ENCODE assay signal across 1 cellular context in genomic region chr7:150357277-150357676, GRCh38.
TF ChIP-seq lines count a peak whose summit lies in the region.

No MANE protein-coding gene starts in this region.

TF ChIP-seq in GM23338, 12 proteins besides CTCF, POLR2A, EP300 and RAD21 (continued from another document):
- no peak for TF ChIP-seq EZH2phosphoT487 (IDR thresholded peaks at IDR 0.05; ENCODE audit: unreplicated experiment)
- TF ChIP-seq ETS1 (IDR thresholded peaks at IDR 0.05) = no peak
- TF ChIP-seq STAT1 (IDR thresholded peaks at IDR 0.05; ENCODE audit: unreplicated experiment) = no peak
- TF ChIP-seq JUNB (IDR thresholded peaks at IDR 0.05; ENCODE audit: unreplicated experiment) = no peak
- no peak for TF ChIP-seq REST (IDR thresholded peaks at IDR 0.05; ENCODE audit: unreplicated experiment)
- TF ChIP-seq NANOG (IDR thresholded peaks at IDR 0.05; ENCODE audit: borderline replicate concordance) = no peak
- no peak for TF ChIP-seq ZNF462 (CRISPR knock-in tag; IDR thresholded peaks at IDR 0.05)
- no peak for TF ChIP-seq ZNF114 (CRISPR knock-in tag; IDR thresholded peaks at IDR 0.05)
- TF ChIP-seq ZNF331 (CRISPR knock-in tag; IDR thresholded peaks at IDR 0.05; ENCODE audit: low read depth) = no peak
- no peak for TF ChIP-seq CREB1 (CRISPR knock-in tag; IDR thresholded peaks at IDR 0.05; ENCODE audit: low read depth)
